11 cellular contexts compared by ENCODE assay signal in the genomic region with DNA sequence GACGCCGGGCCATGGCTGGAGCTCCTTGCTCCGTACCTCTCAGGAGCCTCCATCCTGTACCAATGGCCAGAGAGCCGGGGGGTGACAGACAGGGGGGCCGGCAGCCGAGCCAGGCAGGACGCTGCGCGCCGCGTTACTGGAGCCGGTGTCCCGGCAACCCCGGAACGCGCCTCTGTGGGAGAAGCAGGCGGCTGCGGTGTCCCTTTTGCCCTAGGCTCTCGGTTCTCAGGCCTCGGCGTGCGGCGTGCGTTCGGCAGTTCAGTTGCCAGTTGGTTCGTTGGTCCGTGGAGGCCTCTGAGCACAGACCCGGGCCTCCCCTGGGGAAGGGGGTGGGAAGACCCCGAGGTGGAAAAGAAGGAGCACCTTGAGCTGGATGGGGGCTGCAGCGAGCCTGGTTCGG. TPM values are rescaled to one million over a fixed set of nuclear protein-coding genes. Genes with fewer than 3 reads are reported as not detected.
DNase-seq lines count a peak whose midpoint lies in the region; ATAC-seq, FAIRE-seq and TF ChIP-seq lines count a peak whose summit lies in the region.
"Had no signal": no experiment of that assay in that cellular context is flagged by ENCODE, and none has a peak within 500 bp of the region (broad histone marks: within the 10 kb centered on the region; RNA-seq: fewer than 3 reads in every experiment).

A gene with protein sequence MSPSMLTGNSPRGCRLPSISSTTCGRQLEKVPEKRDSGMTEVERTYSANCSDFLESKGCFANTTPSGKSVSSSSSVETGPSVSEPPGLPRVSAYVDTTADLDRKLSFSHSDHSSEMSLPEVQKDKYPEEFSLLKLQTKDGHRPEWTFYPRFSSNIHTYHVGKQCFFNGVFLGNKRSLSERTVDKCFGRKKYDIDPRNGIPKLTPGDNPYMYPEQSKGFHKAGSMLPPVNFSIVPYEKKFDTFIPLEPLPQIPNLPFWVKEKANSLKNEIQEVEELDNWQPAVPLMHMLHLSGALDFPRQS (plus strand): TSS at position 162 of the 400 bp plus-strand sequence. CDS start 446 bp downstream, outside the sequence.

- no peak for ATAC-seq in activated CD8-positive, alpha-beta T cell treated with anti-CD3 and anti-CD28 coated beads for 36 hours
- no peak for ATAC-seq in activated CD8-positive, alpha-beta T cell treated with anti-CD3 and anti-CD28 coated beads, Interleukin-2, amount 10 ng/mL, durations not matched to agents 7 days and 5 days
- no peak for ATAC-seq in body of pancreas
- ATAC-seq in HepG2 = peak; percentile 34; the same call in 2 of the 3 replicates

- in situ Hi-C loops in HepG2 (cut with HindIII; ENCODE audit: extremely low pct_ligation_motif_present, low pct_unique_long_range_greater_than_20kb) = no loop called here

- 4 to 11% methylated on average over 9 to 31 of the region's 31 CpGs for WGBS in body of pancreas, 2 donors
- WGBS in HepG2 (ENCODE audit: low lambda C conversion rate) = 37% methylated on average over 31 of the region's 31 CpGs
- 13 to 18% methylated on average over 10 to 31 of the region's 31 CpGs for WGBS in tibial nerve, 2 donors

- H3K27me3 ChIP-seq in body of pancreas = no peaks in the 10 kb centered on the region
- peaks cover 0 to 51% of the 10 kb centered on the region in 2 experiments; a peak in 3 of 5 replicates for H3K27me3 ChIP-seq in HepG2 (ENCODE audit: control insufficient read depth in 1 of 2, insufficient read depth in 2 of 2, low read length in 2 of 2)
- peaks cover 0 to 23% of the 10 kb centered on the region in 2 donors for H3K27me3 ChIP-seq in tibial nerve

- peaks cover 32% of the 10 kb centered on the region for H3K27me3 Mint-ChIP-seq in activated CD8-positive, alpha-beta T cell treated with anti-CD3 and anti-CD28 coated beads for 36 hours
- H3K27me3 Mint-ChIP-seq in activated CD8-positive, alpha-beta T cell treated with anti-CD3 and anti-CD28 coated beads, Interleukin-2, amount 10 ng/mL, durations not matched to agents 7 days and 5 days (ENCODE audit: low read depth) = peaks cover 46% of the 10 kb centered on the region

- TF ChIP-seq CTCF in activated CD8-positive, alpha-beta T cell treated with anti-CD3 and anti-CD28 coated beads for 36 hours (IDR thresholded peaks at IDR 0.05) = no peak
- no peak for TF ChIP-seq CTCF in body of pancreas (IDR thresholded peaks at IDR 0.05)
- TF ChIP-seq CTCF in HepG2 (CRISPR knock-in tag; IDR thresholded peaks at IDR 0.05) = no peak
- no peak for TF ChIP-seq CTCF in tibial nerve (IDR thresholded peaks at IDR 0.05)

- TF ChIP-seq POLR2A in body of pancreas (IDR thresholded peaks at IDR 0.05) (no peak), HepG2 (IDR thresholded peaks at IDR 0.05; ENCODE audit: insufficient read depth in 1 of 2, low read depth in 2 of 2, low read length in 2 of 2) (no peak), tibial nerve (IDR thresholded peaks at IDR 0.05) (no peak)

- intact Hi-C loops in activated CD8-positive, alpha-beta T cell treated with anti-CD3 and anti-CD28 coated beads for 36 hours (cut with micrococcal nuclease) = no loop called here
- intact Hi-C loops in body of pancreas (cut with DNase I) (loop anchor here (10.0 kb wide), 1 partner anchor 168 kb away; no protein-coding TSS in a partner anchor), HepG2 (cut with micrococcal nuclease; ENCODE audit: unreplicated experiment) (no loop called here)

- H3K27ac Mint-ChIP-seq in activated CD8-positive, alpha-beta T cell treated with anti-CD3 and anti-CD28 coated beads for 36 hours = no peak within 1 kb of the TSS
- no peak within 1 kb of the TSS for H3K27ac Mint-ChIP-seq in activated CD8-positive, alpha-beta T cell treated with anti-CD3 and anti-CD28 coated beads, Interleukin-2, amount 10 ng/mL, durations not matched to agents 7 days and 5 days

- H3K9me3 ChIP-seq in body of pancreas = no peaks in the 10 kb centered on the region
- H3K9me3 ChIP-seq in HepG2 (ENCODE audit: low read length) = no peaks in the 10 kb centered on the region
- H3K9me3 ChIP-seq in tibial nerve = no peaks in the 10 kb centered on the region

- H3K4me2 ChIP-seq in HepG2 (ENCODE audit: low read depth, low read length) = peak within 1 kb of the TSS; percentile 39
- H3K4me2 ChIP-seq: KMS-11 had no signal

- H3K36me3 ChIP-seq in body of pancreas (replicated peaks in 1 of 2; ENCODE audit: insufficient read depth in 1 of 2, low read depth in 2 of 2) (no peaks in the 10 kb centered on the region), HepG2 (replicated peaks in 1 of 2; ENCODE audit: control insufficient read depth in 1 of 2, insufficient read depth in 2 of 2, low read length in 2 of 2) (no peaks in the 10 kb centered on the region), tibial nerve (no peaks in the 10 kb centered on the region)

- H4K20me1 ChIP-seq in HepG2 (ENCODE audit: insufficient read depth, low read length) = no peaks in the 10 kb centered on the region

- H3K4me1 ChIP-seq in body of pancreas = peaks cover 7% of the 10 kb centered on the region
- H3K4me1 ChIP-seq in HepG2 (ENCODE audit: insufficient read depth, low read length) = 0 out of 2 replicates have a peak, but pooled peaks cover 6% of the 10 kb centered on the region
- H3K4me1 ChIP-seq in tibial nerve = peaks cover 0 to 51% (median 4%) of the 10 kb centered on the region in 4 donors

- H3K4me3 ChIP-seq in body of pancreas (no peak within 1 kb of the TSS), HepG2 (replicated peaks in 1 of 3; ENCODE audit: insufficient read depth in 1 of 3, low read depth in 2 of 3, low read length in 3 of 3) (peak within 1 kb of the TSS in 1 of 3 experiments; percentile 31; a peak in 1 of 6 replicates), tibial nerve (peak within 1 kb of the TSS in 3 of 4 donors; percentile 1 to 42 (median 23))

- DNase-seq in activated CD8-positive, alpha-beta T cell treated with anti-CD3 and anti-CD28 coated beads for 36 hours = peak; percentile 13
- DNase-seq in activated CD8-positive, alpha-beta T cell treated with anti-CD3 and anti-CD28 coated beads, Interleukin-2, amount 10 ng/mL, durations not matched to agents 7 days and 5 days = no peak
- peak; percentile 13 to 30 (median 26) for DNase-seq in body of pancreas
- DNase-seq in HepG2 (ENCODE audit: low spot score) = no peak
- DNase-seq in tibial nerve (ENCODE audit: low spot score in 2 of 2) = peak in 1 of 2 donors; percentile 19
- no peak for DNase-seq in NCI-H2029 treated with DMSO at 0.1 percent for 48 hours (lab: John Stamatoyannopoulos, UW)
- no peak for DNase-seq in NCI-H128 (lab: John Stamatoyannopoulos, UW; ENCODE audit: unreplicated experiment)
- DNase-seq in inferior parietal cortex (ENCODE audit: extremely low spot score) = no peak

- TF ChIP-seq EP300 in HepG2 (IDR thresholded peaks at IDR 0.05; ENCODE audit: low read depth in 2 of 2, low read length in 2 of 2) (no peak), HepG2 (CRISPR knock-in tag; IDR thresholded peaks at IDR 0.05; ENCODE audit: borderline replicate concordance) (no peak), tibial nerve (IDR thresholded peaks at IDR 0.05) (no peak)

- no peaks in the 10 kb centered on the region for H3K36me3 Mint-ChIP-seq in activated CD8-positive, alpha-beta T cell treated with anti-CD3 and anti-CD28 coated beads for 36 hours (ENCODE audit: low read depth)
- H3K36me3 Mint-ChIP-seq in activated CD8-positive, alpha-beta T cell treated with anti-CD3 and anti-CD28 coated beads, Interleukin-2, amount 10 ng/mL, durations not matched to agents 7 days and 5 days (ENCODE audit: low read depth) = no peaks in the 10 kb centered on the region

- no peak within 1 kb of the TSS for H3K27ac ChIP-seq in body of pancreas
- no peak within 1 kb of the TSS for H3K27ac ChIP-seq in HepG2 (ENCODE audit: extremely low read length, insufficient read depth, low read length)
- peak within 1 kb of the TSS in 2 of 4 donors; percentile 43 to 71 for H3K27ac ChIP-seq in tibial nerve
- H3K27ac ChIP-seq: KMS-11 had no signal

- CTCF ChIA-PET in activated CD8-positive, alpha-beta T cell treated with anti-CD3 and anti-CD28 coated beads for 36 hours (lab: Charles Lee) = interaction anchor here (0.9 to 5.4 kb wide), 5 partner anchors 10 to 74 kb away, joined by 3 to 32 read pairs (median 3); a partner anchor contains a TSS
- CTCF ChIA-PET in activated CD8-positive, alpha-beta T cell treated with anti-CD3 and anti-CD28 coated beads, Interleukin-2, amount 10 ng/mL, durations not matched to agents 7 days and 5 days (lab: Charles Lee) = interaction anchor here (1.0 to 4.7 kb wide), 3 partner anchors 30 to 75 kb away, joined by 3 to 31 read pairs (median 3); a partner anchor contains a TSS
- CTCF ChIA-PET in HepG2 (lab: Yijun Ruan, JAX; ENCODE audit: low intra/inter-chr PET ratio, low total read pairs) = no interaction called here

- H3K4me3 Mint-ChIP-seq in activated CD8-positive, alpha-beta T cell treated with anti-CD3 and anti-CD28 coated beads for 36 hours = no peak within 1 kb of the TSS
- no peak within 1 kb of the TSS for H3K4me3 Mint-ChIP-seq in activated CD8-positive, alpha-beta T cell treated with anti-CD3 and anti-CD28 coated beads, Interleukin-2, amount 10 ng/mL, durations not matched to agents 7 days and 5 days

- no peaks in the 10 kb centered on the region for H3K9me3 Mint-ChIP-seq in activated CD8-positive, alpha-beta T cell treated with anti-CD3 and anti-CD28 coated beads for 36 hours
- H3K9me3 Mint-ChIP-seq in activated CD8-positive, alpha-beta T cell treated with anti-CD3 and anti-CD28 coated beads, Interleukin-2, amount 10 ng/mL, durations not matched to agents 7 days and 5 days (ENCODE audit: insufficient read depth) = no peaks in the 10 kb centered on the region

- no peak for TF ChIP-seq RAD21 in HepG2 (CRISPR knock-in tag; IDR thresholded peaks at IDR 0.05)

- FAIRE-seq in HepG2 (lab: Jason Lieb, UNC) = no peak

- H3K4me1 Mint-ChIP-seq in activated CD8-positive, alpha-beta T cell treated with anti-CD3 and anti-CD28 coated beads for 36 hours (ENCODE audit: low read depth) = no peaks in the 10 kb centered on the region
- peaks cover 2% of the 10 kb centered on the region for H3K4me1 Mint-ChIP-seq in activated CD8-positive, alpha-beta T cell treated with anti-CD3 and anti-CD28 coated beads, Interleukin-2, amount 10 ng/mL, durations not matched to agents 7 days and 5 days (ENCODE audit: low read depth)

- no TSS peak for BruUV-seq in HepG2 (replicated peaks; lab: Mats Ljungman, UMichigan)

- H3K79me2 ChIP-seq in HepG2 (ENCODE audit: insufficient read depth, low read length) = no peaks in the 10 kb centered on the region

- no peak within 1 kb of the TSS for H3K9ac ChIP-seq in HepG2 (ENCODE audit: insufficient read depth, low read depth, low read length)
- H3K9ac ChIP-seq: KMS-11 had no signal

- POLR2A ChIA-PET in activated CD8-positive, alpha-beta T cell treated with anti-CD3 and anti-CD28 coated beads for 36 hours (lab: Charles Lee) = interaction anchor here (1.5 kb wide), 1 partner anchor 10 kb away, joined by 3 read pairs; no protein-coding TSS in a partner anchor
- POLR2A ChIA-PET in activated CD8-positive, alpha-beta T cell treated with anti-CD3 and anti-CD28 coated beads, Interleukin-2, amount 10 ng/mL, durations not matched to agents 7 days and 5 days (lab: Charles Lee) = no interaction called here
- POLR2A ChIA-PET in HepG2 (lab: Yijun Ruan, JAX) = interaction anchor here (1.1 kb wide), 1 partner anchor 97 kb away, joined by 3 read pairs; no protein-coding TSS in a partner anchor

- no peak within 1 kb of the TSS for H2AFZ ChIP-seq in HepG2 (ENCODE audit: low read length)

RNA-seq across cellular contexts. Expression of the gene that starts here (rescaled TPM):
- not detected for total RNA-seq in activated CD8-positive, alpha-beta T cell treated with anti-CD3 and anti-CD28 coated beads for 36 hours
- total RNA-seq in activated CD8-positive, alpha-beta T cell treated with anti-CD3 and anti-CD28 coated beads, Interleukin-2, amount 10 ng/mL, durations not matched to agents 7 days and 5 days = not detected
- total RNA-seq in body of pancreas (not detected), HepG2 (2016; rRNA removed; fragmentation: Illumina TruSeq; extraction: Trizol) (not detected in 2 replicates), tibial nerve (not detected)
- not detected in 2 replicates for total RNA-seq in HepG2 (2016; cell fraction: cytosol; rRNA removed; fragmentation: Illumina TruSeq; extraction: Trizol; ENCODE audit: low read depth)
- not detected in 2 replicates for total RNA-seq in HepG2 (2016; cell fraction: insoluble cytoplasmic fraction; rRNA removed; fragmentation: Illumina TruSeq; extraction: Trizol)
- total RNA-seq in HepG2 (2016; cell fraction: membrane; rRNA removed; fragmentation: Illumina TruSeq; extraction: Trizol) = not detected in 2 replicates
- total RNA-seq in HepG2 (2016; cell fraction: nucleus; rRNA removed; fragmentation: Illumina TruSeq; extraction: Trizol) = not detected in 2 replicates
- polyA plus RNA-seq in HepG2 (2011; rRNA removed) = not detected in 2 replicates
- polyA plus RNA-seq in HepG2 (2011; cell fraction: cytosol; rRNA removed) = not detected in 2 replicates
- not detected in 2 replicates for polyA plus RNA-seq in HepG2 (2011; cell fraction: nucleus; rRNA removed)
- not detected in 2 replicates for polyA plus RNA-seq in HepG2 (2012)
- not detected in 2 replicates for polyA plus RNA-seq in HepG2 (2016; cell fraction: cytosol; fragmentation: Illumina TruSeq; extraction: Trizol; ENCODE audit: low read depth)
- polyA plus RNA-seq in HepG2 (2016; cell fraction: insoluble cytoplasmic fraction; fragmentation: Illumina TruSeq; extraction: Trizol; ENCODE audit: low read depth) = not detected in 2 replicates
- not detected in 2 replicates for polyA plus RNA-seq in HepG2 (2016; cell fraction: membrane; fragmentation: Illumina TruSeq; extraction: Trizol; ENCODE audit: low read depth)
- polyA plus RNA-seq in HepG2 (2016; cell fraction: nucleus; fragmentation: Illumina TruSeq; extraction: Trizol; ENCODE audit: insufficient read depth, low read depth) = not detected in 2 replicates
- polyA minus RNA-seq in HepG2 (2011; rRNA and poly(A)+ RNA removed; ENCODE audit: low replicate concordance) = not detected in 2 replicates
- polyA minus RNA-seq in HepG2 (2011; cell fraction: cytosol; rRNA and poly(A)+ RNA removed) = not detected in 2 replicates
- polyA minus RNA-seq in HepG2 (2011; cell fraction: nucleus; rRNA and poly(A)+ RNA removed) = not detected in 2 replicates
- total RNA-seq: epithelial cell of proximal tubule had no signal
- polyA plus RNA-seq: BJ had no signal

Comparison
In these comparisons a context has a peak if more than half of its experiments do, and no peak if none do; other contexts are left out.
1. Peak in DNase-seq in activated CD8-positive, alpha-beta T cell treated with anti-CD3 and anti-CD28 coated beads for 36 hours; RNA of the gene not detected or under 1 TPM.
2. Peak in DNase-seq in body of pancreas; RNA of the gene not detected or under 1 TPM.
3. Peak in ATAC-seq and H3K4me2 ChIP-seq in HepG2; RNA of the gene not detected or under 1 TPM.
4. H3K4me3 ChIP-seq: peak in tibial nerve (3 of 4); none in body of pancreas (0 of 2).